In the genomic region with DNA sequence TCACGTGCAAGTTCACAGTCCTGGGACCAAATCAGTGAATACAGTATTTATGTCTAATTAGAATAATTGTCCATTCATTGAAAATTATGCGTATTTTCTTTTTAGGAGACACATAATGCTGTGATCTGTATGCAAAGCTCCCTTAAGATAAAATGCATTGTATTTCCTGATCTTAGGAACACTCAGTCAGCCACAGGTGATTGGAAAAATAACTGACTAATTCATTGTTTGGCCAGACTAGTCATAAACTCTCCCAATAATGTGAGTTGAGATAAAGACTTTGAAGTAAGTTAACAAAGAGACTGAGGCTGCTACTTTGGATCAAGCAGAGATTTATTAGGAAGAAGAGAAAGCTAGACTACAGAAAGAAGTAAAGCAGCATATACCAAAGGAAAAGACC, we compare ENCODE assay signal across 27 cellular contexts.
"Had no signal": no experiment of that assay in that cellular context is flagged by ENCODE, and none has a peak within 500 bp of the region (broad histone marks: within the 10 kb centered on the region; RNA-seq: fewer than 3 reads in every experiment).

No MANE protein-coding gene starts in this region.

- H3K4me3 ChIP-seq: MG63, Peyer's patch, SJCRH30 had no signal

- H3K9me3 Mint-ChIP-seq: activated CD8-positive, alpha-beta T cell treated with anti-CD3 and anti-CD28 coated beads for 36 hours; activated naive CD4-positive, alpha-beta T cell treated with anti-CD3 and anti-CD28 coated beads, Interleukin-2, amount 10 ng/mL, durations not matched to agents 7 days and 5 days; activated naive CD8-positive, alpha-beta T cell treated with anti-CD3 and anti-CD28 coated beads for 36 hours; activated T-helper 2 cell treated with anti-CD3 and anti-CD28 coated beads, Interferon-gamma antibody, Interleukin-2, Interleukin-4, amounts not matched to agents 10 μg/mL and 5 μg/mL and 100 μg/mL, durations not matched to agents 14 hours and 24 hours and 36 hours had no signal

- H3K27me3 Mint-ChIP-seq: activated CD8-positive, alpha-beta T cell treated with anti-CD3 and anti-CD28 coated beads for 36 hours; activated naive CD4-positive, alpha-beta T cell treated with anti-CD3 and anti-CD28 coated beads, Interleukin-2, amount 10 ng/mL, durations not matched to agents 7 days and 5 days; activated naive CD8-positive, alpha-beta T cell treated with anti-CD3 and anti-CD28 coated beads for 36 hours had no signal

- H3K27me3 ChIP-seq: brain microvascular endothelial cell, MG63, Peyer's patch, SJCRH30 had no signal

- H3K4me1 Mint-ChIP-seq: activated naive CD8-positive, alpha-beta T cell treated with anti-CD3 and anti-CD28 coated beads for 36 hours had no signal

- DNase-seq: activated CD4-positive, alpha-beta T cell treated with anti-CD3 and anti-CD28 coated beads for 4 hours; activated CD8-positive, alpha-beta memory T cell treated with anti-CD3 and anti-CD28 coated beads, Interleukin-2, amount 50 U/mL, for 4 hours; activated CD8-positive, alpha-beta T cell treated with anti-CD3 and anti-CD28 coated beads for 36 hours; activated gamma-delta T cell treated with Interleukin-2 at 50 U/mL for 16 hours; activated naive CD4-positive, alpha-beta T cell treated with anti-CD3 and anti-CD28 coated beads, Interleukin-2, amount 10 ng/mL, durations not matched to agents 7 days and 5 days; activated naive CD8-positive, alpha-beta T cell treated with anti-CD3 and anti-CD28 coated beads for 36 hours; activated T-cell treated with anti-CD3 and anti-CD28 coated beads, Interleukin-2, amount 50 U/mL, for 72 hours; brain microvascular endothelial cell; MG63; MV-4-11; NCI-H1105; NCI-H1436; NCI-H1694 treated with DMSO at 0.1 percent for 48 hours; NCI-H2029 treated with DMSO at 0.1 percent for 48 hours; NCI-H345; NCI-H510A; NCI-H526 treated with DMSO at 0.1 percent for 48 hours; NCI-H82; Peyer's patch; Right ventricle myocardium superior; SJCRH30; SK-N-SH; T-helper 1 cell had no signal

- H3K9ac ChIP-seq: KMS-11, SK-N-SH had no signal

- H3K4me3 Mint-ChIP-seq: activated CD8-positive, alpha-beta T cell treated with anti-CD3 and anti-CD28 coated beads for 36 hours; activated naive CD4-positive, alpha-beta T cell treated with anti-CD3 and anti-CD28 coated beads, Interleukin-2, amount 10 ng/mL, durations not matched to agents 7 days and 5 days; activated naive CD8-positive, alpha-beta T cell treated with anti-CD3 and anti-CD28 coated beads for 36 hours; activated T-cell treated with anti-CD3 and anti-CD28 coated beads, Interleukin-2, amount 50 U/mL, for 72 hours had no signal

- H3K36me3 Mint-ChIP-seq: activated naive CD4-positive, alpha-beta T cell treated with anti-CD3 and anti-CD28 coated beads, Interleukin-2, amount 10 ng/mL, durations not matched to agents 7 days and 5 days; activated naive CD8-positive, alpha-beta T cell treated with anti-CD3 and anti-CD28 coated beads for 36 hours had no signal

- H3K4me1 ChIP-seq: Peyer's patch, SJCRH30 had no signal

- ATAC-seq: activated CD4-positive, CD25-positive, alpha-beta regulatory T cell treated with anti-CD3 and anti-CD28 coated beads, Interleukin-2, amount 50 U/mL, for 24 hours; activated CD8-positive, alpha-beta T cell treated with anti-CD3 and anti-CD28 coated beads for 36 hours; activated T-cell treated with anti-CD3 and anti-CD28 coated beads, Interleukin-2, amount 50 U/mL, for 72 hours had no signal

- H3K27ac ChIP-seq: brain microvascular endothelial cell, KMS-11, Peyer's patch, RWPE1, SJCRH30 had no signal

- H3K36me3 ChIP-seq: brain microvascular endothelial cell, MG63, Peyer's patch, SJCRH30 had no signal

- H3K9me3 ChIP-seq: MG63, Peyer's patch, SJCRH30, SK-N-SH had no signal

- H3K27ac Mint-ChIP-seq: activated CD8-positive, alpha-beta T cell treated with anti-CD3 and anti-CD28 coated beads for 36 hours; activated naive CD4-positive, alpha-beta T cell treated with anti-CD3 and anti-CD28 coated beads, Interleukin-2, amount 10 ng/mL, durations not matched to agents 7 days and 5 days; activated naive CD8-positive, alpha-beta T cell treated with anti-CD3 and anti-CD28 coated beads for 36 hours; activated T-cell treated with anti-CD3 and anti-CD28 coated beads, Interleukin-2, amount 50 U/mL, for 72 hours; activated T-helper 2 cell treated with anti-CD3 and anti-CD28 coated beads, Interferon-gamma antibody, Interleukin-2, Interleukin-4, amounts not matched to agents 10 μg/mL and 5 μg/mL and 100 μg/mL, durations not matched to agents 14 hours and 24 hours and 36 hours had no signal

- H3K4me2 ChIP-seq: KMS-11, SK-N-SH had no signal
